ENCODE assay signal across 8 cellular contexts in genomic region chr2:14634885-14635871, GRCh38. TPM values are rescaled to one million over a fixed set of nuclear protein-coding genes. Genes with fewer than 3 reads are reported as not detected.
DNase-seq lines count a peak whose midpoint lies in the region; ATAC-seq and TF ChIP-seq lines count a peak whose summit lies in the region.

No MANE protein-coding gene starts in this region.

- H3K36me3 ChIP-seq in OCI-LY7 (ENCODE audit: insufficient read depth, low read length) = no peaks in the 10 kb centered on the region

- ATAC-seq in left ventricle myocardium superior = peak; percentile 60
- ATAC-seq in HG03139 (IDR thresholded peaks at IDR 0.05; ENCODE audit: unreplicated experiment) = no peak

- no peaks in the 10 kb centered on the region for H3K4me1 ChIP-seq in OCI-LY7 (ENCODE audit: insufficient read depth, low read length, poor library complexity, severe bottlenecking)

- DNase-seq in EL (peak; percentile 47), NCI-H146 (lab: John Stamatoyannopoulos, UW) (peak; percentile 87), amniotic epithelial cell (ENCODE audit: low read depth) (peak; percentile 34), left ventricle myocardium superior (peak; percentile 72), posterior vena cava (ENCODE audit: low spot score) (peak; percentile 88), OCI-LY7 (ENCODE audit: low spot score) (no peak)
- DNase-seq in activated T-cell treated with anti-CD3 and anti-CD28 coated beads, Interleukin-2, amount 50 U/mL, for 24 hours = no peak

- peaks cover 63% of the 10 kb centered on the region for H3K27me3 Mint-ChIP-seq in activated T-cell treated with anti-CD3 and anti-CD28 coated beads, Interleukin-2, amount 50 U/mL, for 24 hours

- H3K9me2 ChIP-seq in OCI-LY7 (ENCODE audit: insufficient read depth, low read length) = no peaks in the 10 kb centered on the region

- H3K4me3 ChIP-seq in OCI-LY7 (ENCODE audit: low read depth, low read length, poor library complexity, severe bottlenecking) = no peak overlapping the region

- intact Hi-C loops in left ventricle myocardium superior (cut with micrococcal nuclease) = no loop called here
- intact Hi-C loops in posterior vena cava (cut with DNase I) = no loop called here
- intact Hi-C loops in OCI-LY7 (cut with micrococcal nuclease; ENCODE audit: unreplicated experiment) = no loop called here

- H3K36me3 Mint-ChIP-seq in activated T-cell treated with anti-CD3 and anti-CD28 coated beads, Interleukin-2, amount 50 U/mL, for 24 hours (ENCODE audit: low read depth) = no peaks in the 10 kb centered on the region

- H2AFZ ChIP-seq in OCI-LY7 (ENCODE audit: low read length) = no peak overlapping the region

- no peak overlapping the region for H3K27ac Mint-ChIP-seq in activated T-cell treated with anti-CD3 and anti-CD28 coated beads, Interleukin-2, amount 50 U/mL, for 24 hours

- no peak for TF ChIP-seq CTCF in OCI-LY7 (conservative IDR thresholded peaks at IDR 0.05; ENCODE audit: low read length)

- no peaks in the 10 kb centered on the region for H3K79me2 ChIP-seq in OCI-LY7 (ENCODE audit: insufficient read depth, low read depth, low read length)

- H3K27ac ChIP-seq in OCI-LY7 (ENCODE audit: low read depth, low read length, poor library complexity, severe bottlenecking) = no peak overlapping the region

- peaks cover 2% of the 10 kb centered on the region for H3K9me3 Mint-ChIP-seq in activated T-cell treated with anti-CD3 and anti-CD28 coated beads, Interleukin-2, amount 50 U/mL, for 24 hours

- no peaks in the 10 kb centered on the region for H3K9me3 ChIP-seq in OCI-LY7 (ENCODE audit: low read length)

- peaks cover 4% of the 10 kb centered on the region for H3K4me1 Mint-ChIP-seq in activated T-cell treated with anti-CD3 and anti-CD28 coated beads, Interleukin-2, amount 50 U/mL, for 24 hours (ENCODE audit: low read depth)

- CTCF ChIA-PET in OCI-LY7 (lab: Charles Lee; ENCODE audit: unreplicated experiment) = no interaction called here

- no peak overlapping the region for H3K4me2 ChIP-seq in OCI-LY7 (ENCODE audit: low read length)

- POLR2A ChIA-PET in OCI-LY7 (lab: Charles Lee) = no interaction called here

- no peak overlapping the region for H3K4me3 Mint-ChIP-seq in activated T-cell treated with anti-CD3 and anti-CD28 coated beads, Interleukin-2, amount 50 U/mL, for 24 hours

- BruUV-seq in OCI-LY7 (replicated peaks; lab: Mats Ljungman, UMichigan) = no TSS peak

- no peaks in the 10 kb centered on the region for H4K20me1 ChIP-seq in OCI-LY7 (ENCODE audit: insufficient read depth, low read length)

RNA-seq across cellular contexts. Expression of gene LRATD1, which starts 2.7 kb away (rescaled TPM):
- total RNA-seq in left ventricle myocardium superior = 1.7 TPM
- total RNA-seq in posterior vena cava = 1 to 10 TPM; 1.9 to 3.1 TPM
- not detected in 2 replicates for total RNA-seq in OCI-LY7 (2014; rRNA removed; shearing (Covaris generic))
- not detected in 2 replicates for total RNA-seq in OCI-LY7 (2022)

Comparison
In these comparisons a context has a peak if more than half of its experiments do, and no peak if none do; other contexts are left out.
1. DNase-seq: peak in EL (single experiment), NCI-H146 (single experiment), amniotic epithelial cell (single experiment), left ventricle myocardium superior (single experiment) and posterior vena cava (single experiment); none in activated T-cell treated with anti-CD3 and anti-CD28 coated beads, Interleukin-2, amount 50 U/mL, for 24 hours (single experiment) and OCI-LY7 (single experiment).